28 cellular contexts compared by ENCODE assay signal in genomic region chr1:207040181-207040533, GRCh38. TPM values are rescaled to one million over a fixed set of nuclear protein-coding genes. Genes with fewer than 3 reads are reported as not detected.
DNase-seq lines count a peak whose midpoint lies in the region; ATAC-seq and TF ChIP-seq lines count a peak whose summit lies in the region.
"Had no signal": no experiment of that assay in that cellular context is flagged by ENCODE, and none has a peak within 500 bp of the region (broad histone marks: within the 10 kb centered on the region; RNA-seq: fewer than 3 reads in every experiment).

No MANE protein-coding gene starts in this region.

- H3K14ac ChIP-seq in IMR-90 (replicated peaks; ENCODE audit: low read depth, low read length), result no peak overlapping the region

- H3K56ac ChIP-seq in IMR-90 (ENCODE audit: extremely low read depth, insufficient read depth, low read length), result no peak overlapping the region

- H3K4me3 ChIP-seq in IMR-90 (ENCODE audit: insufficient read depth, low read depth, low read length), result no peak overlapping the region
- H3K4me3 ChIP-seq in choroid plexus epithelial cell (ENCODE audit: low read depth, low read length), result no peak overlapping the region
- H3K4me3 ChIP-seq: GM12878, GM23338, neural progenitor cell, Peyer's patch, prostate gland, skin epidermis, testis, uterus had no signal

- no peak overlapping the region for H4K8ac ChIP-seq in IMR-90 (ENCODE audit: low read depth in 2 of 2, low read length in 2 of 2)

- TF ChIP-seq CTCF in IMR-90 (conservative IDR thresholded peaks at IDR 0.05; ENCODE audit: low read depth, low read length) (no peak), choroid plexus epithelial cell (conservative IDR thresholded peaks at IDR 0.05; ENCODE audit: low read depth, low read length) (no peak), neural crest cell (conservative IDR thresholded peaks at IDR 0.05) (no peak), natural killer cell (IDR thresholded peaks at IDR 0.05) (no peak)

- H3K36me3 Mint-ChIP-seq in neural crest cell (ENCODE audit: low read depth) (peaks cover 8% of the 10 kb centered on the region), natural killer cell (no peaks in the 10 kb centered on the region)

- TF ChIP-seq RAD21 in IMR-90 (IDR thresholded peaks at IDR 0.05; ENCODE audit: low read length), result no peak

- dilution Hi-C loops in IMR-90 (cut with HindIII; ENCODE audit: low sequenced_read_pairs, unreplicated experiment), result no loop called here

- H3K4me3 Mint-ChIP-seq in neural crest cell (peak overlapping the region; percentile 1), natural killer cell (no peak overlapping the region)
- H3K4me3 Mint-ChIP-seq: activated B cell treated with CpG ODN at 0.5 μM for 24 hours; activated CD4-positive, alpha-beta memory T cell treated with anti-CD3 and anti-CD28 coated beads, Interleukin-2, amount 10 ng/mL, durations not matched to agents 7 days and 5 days; GM23338; IgD-negative memory B cell; neural progenitor cell; stimulated activated naive B cell treated with anti-CD40 and anti-IgM and Interleukin-4, amounts not matched to agents 10 μg/mL and 1 μg/mL and 100 μg/mL, for 72 hours had no signal

- H2BK120ac ChIP-seq in IMR-90 (ENCODE audit: low read depth, low read length), result no peak overlapping the region

- WGBS in IMR-90 (ENCODE audit: extremely low coverage in 2 of 2, insufficient read length in 1 of 2), 2 experiments, result no CpG with 5 or more reads among the region's 3 CpGs

- H3K4me1 Mint-ChIP-seq in neural crest cell, result peaks cover 9% of the 10 kb centered on the region
- H3K4me1 Mint-ChIP-seq in natural killer cell, result peaks cover 13 to 20% of the 10 kb centered on the region in 2 donors
- H3K4me1 Mint-ChIP-seq: neural progenitor cell had no signal

- no peak overlapping the region for H3K27ac Mint-ChIP-seq in neural crest cell (ENCODE audit: unreplicated experiment)
- no peak overlapping the region for H3K27ac Mint-ChIP-seq in natural killer cell
- H3K27ac Mint-ChIP-seq: activated B cell treated with CpG ODN at 0.5 μM for 24 hours; activated CD4-positive, alpha-beta memory T cell treated with anti-CD3 and anti-CD28 coated beads, Interleukin-2, amount 10 ng/mL, durations not matched to agents 7 days and 5 days; GM23338; IgD-negative memory B cell; neural progenitor cell; stimulated activated naive B cell treated with anti-CD40 and anti-IgM and Interleukin-4, amounts not matched to agents 10 μg/mL and 1 μg/mL and 100 μg/mL, for 72 hours had no signal

- no peaks in the 10 kb centered on the region for H3K9me3 ChIP-seq in IMR-90 (ENCODE audit: control insufficient read depth, insufficient read depth, low read length)
- H3K9me3 ChIP-seq: Peyer's patch, prostate gland, testis, uterus had no signal

- DNase-seq in AG20443 (ENCODE audit: low spot score) (peak; percentile 42), IMR-90 (peak; percentile 43), choroid plexus epithelial cell (ENCODE audit: low read depth) (peak; percentile 41), neural crest cell (ENCODE audit: low read depth, low spot score) (no peak), natural killer cell (no peak), GM19240 (ENCODE audit: insufficient read length, low spot score) (no peak)
- no peak for DNase-seq in activated CD4-positive, alpha-beta T cell treated with anti-CD3 and anti-CD28 coated beads for 4 hours
- DNase-seq: activated B cell treated with CpG ODN at 0.5 μM for 24 hours; activated CD4-positive, alpha-beta memory T cell treated with anti-CD3 and anti-CD28 coated beads, Interleukin-2, amount 10 ng/mL, durations not matched to agents 7 days and 5 days; DMS53; hippocampal formation; MM.1S; NCI-H1436 treated with DMSO at 0.1 percent for 48 hours; NCI-H524; Peyer's patch; stimulated activated CD4-positive, alpha-beta T cell treated with anti-CD3 and anti-CD28 coated beads, Interleukin-2, amount 100 ng/mL, for 24 hours; stimulated activated naive B cell treated with anti-CD40 and anti-IgM and Interleukin-4, amounts not matched to agents 10 μg/mL and 1 μg/mL and 100 μg/mL, for 72 hours; testis; uterus had no signal

- H3K4me1 ChIP-seq in IMR-90 (ENCODE audit: control insufficient read depth, insufficient read depth, low read length), result peaks cover 2% of the 10 kb centered on the region
- H3K4me1 ChIP-seq: neural progenitor cell, Peyer's patch, prostate gland, testis, uterus had no signal

- H2BK5ac ChIP-seq in IMR-90 (ENCODE audit: low read depth, low read length, poor library complexity, severe bottlenecking), result peak overlapping the region; percentile 6

- H4K5ac ChIP-seq in IMR-90 (ENCODE audit: low read depth, low read length), result no peak overlapping the region

- H2AK5ac ChIP-seq in IMR-90 (ENCODE audit: low read depth, low read length), result no peak overlapping the region

- H2BK15ac ChIP-seq in IMR-90 (ENCODE audit: low read depth, low read length), result no peak overlapping the region

- H3K27ac ChIP-seq in IMR-90 (ENCODE audit: insufficient read depth, low read length), result no peak overlapping the region
- H3K27ac ChIP-seq: HL-60, neural progenitor cell, Peyer's patch, prostate gland, skin epidermis, testis, uterus had no signal

- H3K4me2 ChIP-seq in IMR-90 (ENCODE audit: low read depth, low read length), result no peak overlapping the region
- H3K4me2 ChIP-seq: GM23338, neural progenitor cell had no signal

- peaks cover 5% of the 10 kb centered on the region for H3K9me3 Mint-ChIP-seq in neural crest cell
- H3K9me3 Mint-ChIP-seq in natural killer cell, result no peaks in the 10 kb centered on the region
- H3K9me3 Mint-ChIP-seq: activated B cell treated with CpG ODN at 0.5 μM for 24 hours; activated CD4-positive, alpha-beta memory T cell treated with anti-CD3 and anti-CD28 coated beads, Interleukin-2, amount 10 ng/mL, durations not matched to agents 7 days and 5 days; GM23338; IgD-negative memory B cell; stimulated activated naive B cell treated with anti-CD40 and anti-IgM and Interleukin-4, amounts not matched to agents 10 μg/mL and 1 μg/mL and 100 μg/mL, for 72 hours had no signal

- H3K27me3 Mint-ChIP-seq in neural crest cell (ENCODE audit: low read depth), result no peaks in the 10 kb centered on the region
- peaks cover 0 to 2% of the 10 kb centered on the region in 2 donors for H3K27me3 Mint-ChIP-seq in natural killer cell (ENCODE audit: low read depth in 2 of 2)

- H4K91ac ChIP-seq in IMR-90 (ENCODE audit: insufficient read depth, low read depth, low read length), result no peak overlapping the region

- no peak overlapping the region for H2AFZ ChIP-seq in IMR-90 (replicated peaks; ENCODE audit: low read length, poor library complexity)
- H2AFZ ChIP-seq: GM23338, neural progenitor cell had no signal

- intact Hi-C loops in IMR-90 (cut with micrococcal nuclease) (no loop called here), natural killer cell (cut with micrococcal nuclease) (no loop called here)

- H2AK9ac ChIP-seq in IMR-90 (replicated peaks; ENCODE audit: low read depth, low read length, poor library complexity), result no peak overlapping the region

- H2BK20ac ChIP-seq in IMR-90 (ENCODE audit: low read depth, low read length), result no peak overlapping the region

- H4K20me1 ChIP-seq in IMR-90 (ENCODE audit: insufficient read depth, low read length), result no peaks in the 10 kb centered on the region

- no peak overlapping the region for H3K23ac ChIP-seq in IMR-90 (ENCODE audit: low read depth, low read length)

- H3K9ac ChIP-seq in IMR-90 (ENCODE audit: low read depth, low read length), result no peak overlapping the region
- H3K9ac ChIP-seq: neural progenitor cell had no signal

- H3K79me1 ChIP-seq in IMR-90 (ENCODE audit: low read depth in 1 of 2, low read length in 2 of 2), result peaks cover 0 to 2% of the 10 kb centered on the region in 2 experiments; a peak in 1 of 4 replicates

- POLR2A ChIA-PET in IMR-90 (lab: Charles Lee; ENCODE audit: unreplicated experiment), result interaction anchor here (0.7 kb wide), 1 partner anchor 13 kb away, joined by 3 read pairs; the partner anchor contains the start of gene PFKFB2

- no TSS peak for BruUV-seq in IMR-90 (replicated peaks; lab: Mats Ljungman, UMichigan)

- H3K9me1 ChIP-seq in IMR-90 (ENCODE audit: insufficient read depth, low read length), result peaks cover 5% of the 10 kb centered on the region; the same call in 1 of the 2 replicates

- H3K36me3 ChIP-seq in IMR-90 (ENCODE audit: control insufficient read depth, insufficient read depth, low read length), result no peaks in the 10 kb centered on the region
- H3K36me3 ChIP-seq: neural progenitor cell, Peyer's patch, prostate gland, uterus had no signal

- no peak overlapping the region for H3K4ac ChIP-seq in IMR-90 (ENCODE audit: low read depth, low read length)

- in situ Hi-C loops in IMR-90 (cut with MboI; ENCODE audit: low sequenced_read_pairs), result no loop called here

- no peak overlapping the region for H3K18ac ChIP-seq in IMR-90 (ENCODE audit: low read depth, low read length)

- no peak for TF ChIP-seq POLR2A in IMR-90 (IDR thresholded peaks at IDR 0.05; ENCODE audit: low read depth, low read length)

- CTCF ChIA-PET in IMR-90 (lab: Yijun Ruan, JAX), result no interaction called here

- H3K27me3 ChIP-seq in IMR-90 (ENCODE audit: control insufficient read depth, insufficient read depth, low read length), result no peaks in the 10 kb centered on the region
- H3K27me3 ChIP-seq: Peyer's patch, testis, uterus had no signal

- ATAC-seq in IMR-90 (ENCODE audit: low read depth) (peak; percentile 60), GM18873 (IDR thresholded peaks at IDR 0.05; ENCODE audit: low FRiP score, unreplicated experiment) (no peak), natural killer cell (no peak)
- ATAC-seq: GM23338; stimulated activated naive B cell treated with anti-CD40 and anti-IgM and Interleukin-4, amounts not matched to agents 10 μg/mL and 1 μg/mL and 100 μg/mL, for 72 hours had no signal

RNA-seq across cellular contexts. Expression of gene C1orf116, which starts 7.6 kb away (rescaled TPM):
- total RNA-seq in IMR-90 (2012; rRNA removed) (under 0.01 TPM in 1 of 2 replicates, not detected in the other), neural crest cell (0.30 and 0.37 TPM in 2 replicates), natural killer cell (under 1 TPM; 0.21 to 0.39 (median 0.30) TPM)
- polyA plus RNA-seq in IMR-90 (2012; rRNA removed), result 0.03 TPM in 1 of 2 replicates, not detected in the other
- polyA plus RNA-seq in IMR-90 (2012; cell fraction: cytosol; rRNA removed), result 0.01 TPM in 1 of 2 replicates, not detected in the other
- 0.01 and 0.03 TPM in 2 replicates for polyA plus RNA-seq in IMR-90 (2012; cell fraction: nucleus; rRNA removed; ENCODE audit: low replicate concordance)
- total RNA-seq: dermis microvascular lymphatic vessel endothelial cell had no signal

RNA-seq across cellular contexts. Expression of gene YOD1, which starts 10.9 kb away (rescaled TPM):
- total RNA-seq in IMR-90 (2012; rRNA removed) (5.4 and 10.3 TPM in 2 replicates), neural crest cell (15.2 and 16.6 TPM in 2 replicates), natural killer cell (10 to 100 TPM; 20.6 to 22.8 (median 21.2) TPM)
- polyA plus RNA-seq in IMR-90 (2012; rRNA removed), result 1.6 and 1.8 TPM in 2 replicates
- 0.17 and 0.26 TPM in 2 replicates for polyA plus RNA-seq in IMR-90 (2012; cell fraction: cytosol; rRNA removed)
- 0.81 and 3.8 TPM in 2 replicates for polyA plus RNA-seq in IMR-90 (2012; cell fraction: nucleus; rRNA removed; ENCODE audit: low replicate concordance)

RNA-seq across cellular contexts. Expression of gene PFKFB2, which starts 12.9 kb away (rescaled TPM):
- total RNA-seq in IMR-90 (2012; rRNA removed), result 1.3 and 1.7 TPM in 2 replicates
- polyA plus RNA-seq in IMR-90 (2012; rRNA removed), result 0.53 and 0.62 TPM in 2 replicates
- polyA plus RNA-seq in IMR-90 (2012; cell fraction: cytosol; rRNA removed), result 0.14 TPM in 2 replicates
- 0.27 and 1.4 TPM in 2 replicates for polyA plus RNA-seq in IMR-90 (2012; cell fraction: nucleus; rRNA removed; ENCODE audit: low replicate concordance)
- total RNA-seq in neural crest cell, result 8.5 and 8.6 TPM in 2 replicates
- 1 to 10 TPM; 5.3 to 8.5 (median 7.4) TPM for total RNA-seq in natural killer cell

RNA-seq across cellular contexts. Expression of gene C4BPB, which starts 48.5 kb away (rescaled TPM):
- total RNA-seq in IMR-90 (2012; rRNA removed), result not detected in 2 replicates
- not detected in 2 replicates for polyA plus RNA-seq in IMR-90 (2012; rRNA removed)
- polyA plus RNA-seq in IMR-90 (2012; cell fraction: cytosol; rRNA removed), result not detected in 2 replicates
- not detected in 2 replicates for polyA plus RNA-seq in IMR-90 (2012; cell fraction: nucleus; rRNA removed; ENCODE audit: low replicate concordance)
- not detected in 2 replicates for total RNA-seq in neural crest cell
- total RNA-seq in natural killer cell, result not detected
- total RNA-seq: GM23338, uterus had no signal
- polyA plus RNA-seq: GM23338, IgD-negative memory B cell had no signal

Comparison
In these comparisons a context has a peak if more than half of its experiments do, and no peak if none do; other contexts are left out.
1. DNase-seq: peak in AG20443 (single experiment), IMR-90 (single experiment) and choroid plexus epithelial cell (single experiment); none in neural crest cell (single experiment), activated CD4-positive, alpha-beta T cell treated with anti-CD3 and anti-CD28 coated beads for 4 hours (0 of 2), natural killer cell (single experiment) and GM19240 (single experiment).